9 cellular contexts compared by ENCODE assay signal in the genomic region with DNA sequence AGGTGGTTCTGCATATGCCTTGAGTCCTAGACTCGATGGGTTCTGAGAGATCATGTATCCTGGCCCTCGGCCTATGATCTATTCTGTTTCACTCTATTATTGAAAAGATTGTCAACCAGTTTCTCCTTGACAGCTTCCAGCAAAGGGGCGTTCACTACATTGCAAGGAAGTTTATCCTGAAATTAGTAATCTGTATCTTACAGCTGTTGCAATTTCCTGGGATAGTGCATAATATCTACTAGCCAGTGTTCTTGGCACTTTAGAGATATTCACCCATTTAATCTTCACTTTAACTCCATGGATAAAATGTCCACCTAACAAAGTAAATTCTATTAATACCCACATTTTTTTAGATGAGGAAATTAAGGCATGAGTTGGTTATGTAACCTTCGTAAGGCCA.
"Had no signal": no experiment of that assay in that cellular context is flagged by ENCODE, and none has a peak within 500 bp of the region (broad histone marks: within the 10 kb centered on the region; RNA-seq: fewer than 3 reads in every experiment).

No MANE protein-coding gene starts in this region.

- H3K9me3 Mint-ChIP-seq: HFFc6 had no signal

- H3K4me1 ChIP-seq: HAP-1 had no signal

- H3K9ac ChIP-seq: GM23248 had no signal

- H3K4me3 Mint-ChIP-seq: HFFc6, IgD-negative memory B cell had no signal

- H3K36me3 ChIP-seq: HAP-1 had no signal

- H3K36me3 Mint-ChIP-seq: IgD-negative memory B cell had no signal

- H3K27ac ChIP-seq: GM23248, HL-60 had no signal

- H3K27ac Mint-ChIP-seq: HFFc6, IgD-negative memory B cell had no signal

- H3K4me1 Mint-ChIP-seq: IgD-negative memory B cell had no signal

- H2AFZ ChIP-seq: GM23248 had no signal

- H3K4me3 ChIP-seq: GM23248, HAP-1 had no signal

- ATAC-seq: HCT116, HepG2 had no signal

- DNase-seq: GM23248, GOT3, H7, HFFc6 had no signal

- H3K9me3 ChIP-seq: HAP-1 had no signal

- H3K27me3 Mint-ChIP-seq: IgD-negative memory B cell had no signal
